ENCODE assay signal across 28 cellular contexts in genomic region chrX:151363316-151363715, GRCh38. TPM values are rescaled to one million over a fixed set of nuclear protein-coding genes. Genes with fewer than 3 reads are reported as not detected.
DNase-seq lines count a peak whose midpoint lies in the region; ATAC-seq, FAIRE-seq and TF ChIP-seq lines count a peak whose summit lies in the region.
"Had no signal": no experiment of that assay in that cellular context is flagged by ENCODE, and none has a peak within 500 bp of the region (broad histone marks: within the 10 kb centered on the region; RNA-seq: fewer than 3 reads in every experiment).

No MANE protein-coding gene starts in this region.

- no peaks in the 10 kb centered on the region for H3K4me1 ChIP-seq in astrocyte (ENCODE audit: insufficient read depth, low read length)
- H3K4me1 ChIP-seq: BLaER1, HAP-1, SJSA1 had no signal

- no peaks in the 10 kb centered on the region for H3K4me1 Mint-ChIP-seq in astrocyte (ENCODE audit: low read depth, unreplicated experiment)

- no peaks in the 10 kb centered on the region for H3K9me3 ChIP-seq in astrocyte (ENCODE audit: insufficient read depth, low read depth, low read length)
- H3K9me3 ChIP-seq: BLaER1, HAP-1, SJSA1 had no signal

- peaks cover 4% of the 10 kb centered on the region for H3K27me3 ChIP-seq in astrocyte (ENCODE audit: insufficient read depth, low read length)
- H3K27me3 ChIP-seq: SJSA1 had no signal

- H3K9me3 Mint-ChIP-seq in astrocyte (ENCODE audit: unreplicated experiment), result no peaks in the 10 kb centered on the region
- H3K9me3 Mint-ChIP-seq: CD4-positive, CD25-positive, alpha-beta regulatory T cell; T-cell had no signal

- no peaks in the 10 kb centered on the region for H3K79me2 ChIP-seq in astrocyte (ENCODE audit: insufficient read depth, low read length)

- H3K4me2 ChIP-seq in astrocyte (ENCODE audit: low read length), result no peak overlapping the region
- H3K4me2 ChIP-seq: BLaER1 had no signal

- H4K20me1 ChIP-seq in astrocyte (ENCODE audit: insufficient read depth, low read length), result no peaks in the 10 kb centered on the region
- H4K20me1 ChIP-seq: BLaER1 had no signal

- peak; percentile 54 for FAIRE-seq in astrocyte (lab: Jason Lieb, UNC)
- FAIRE-seq: GM19239 had no signal

- H3K9ac ChIP-seq in astrocyte (ENCODE audit: low read length), result no peak overlapping the region
- H3K9ac ChIP-seq: BLaER1 had no signal

- no peak overlapping the region for H3K4me3 ChIP-seq in astrocyte (ENCODE audit: insufficient read depth, low read depth, low read length)
- H3K4me3 ChIP-seq: BLaER1, HAP-1, SJSA1 had no signal

- H3K36me3 Mint-ChIP-seq in astrocyte (ENCODE audit: low read depth, unreplicated experiment), result no peaks in the 10 kb centered on the region
- H3K36me3 Mint-ChIP-seq: CD4-positive, CD25-positive, alpha-beta regulatory T cell; IgD-negative memory B cell; T-cell had no signal

- DNase-seq in astrocyte (ENCODE audit: low read depth) (no peak), NK-92 (lab: John Stamatoyannopoulos, UW; ENCODE audit: unreplicated experiment) (no peak), NCI-H2081 (lab: John Stamatoyannopoulos, UW) (no peak), NCI-H128 (lab: John Stamatoyannopoulos, UW; ENCODE audit: unreplicated experiment) (no peak)
- DNase-seq in stimulated activated CD4-positive, alpha-beta T cell treated with anti-CD3 and anti-CD28 coated beads, Interleukin-2, amount 100 ng/mL, for 24 hours, result no peak
- DNase-seq: CD4-positive, CD25-positive, alpha-beta regulatory T cell; DMS153; DND-41; GOT3; Karpas-422; NCI-H1092 treated with DMSO at 0.1 percent for 48 hours; NCI-H1436 treated with DMSO at 0.1 percent for 48 hours; NCI-H187 treated with DMSO at 0.1 percent for 48 hours; NCI-H2107; NCI-H446; NCI-H524 treated with DMSO at 0.1 percent for 48 hours; NCI-H774; Right ventricle myocardium superior; RPMI8226; T-cell had no signal

- TF ChIP-seq CTCF in astrocyte (IDR thresholded peaks at IDR 0.05; ENCODE audit: insufficient read depth, low read depth, low read length), result no peak

- no peak overlapping the region for H3K27ac ChIP-seq in astrocyte (ENCODE audit: low read depth, low read length)
- H3K27ac ChIP-seq: BLaER1, SJSA1 had no signal

- no peaks in the 10 kb centered on the region for H3K36me3 ChIP-seq in astrocyte (ENCODE audit: insufficient read depth, low read length)
- H3K36me3 ChIP-seq: BLaER1, HAP-1, SJSA1 had no signal

- no peak overlapping the region for H3K27ac Mint-ChIP-seq in astrocyte (ENCODE audit: unreplicated experiment)
- H3K27ac Mint-ChIP-seq: CD4-positive, CD25-positive, alpha-beta regulatory T cell; IgD-negative memory B cell; T-cell had no signal

- H2AFZ ChIP-seq in astrocyte (ENCODE audit: low read depth, low read length), result no peak overlapping the region

- H3K27me3 Mint-ChIP-seq in astrocyte (ENCODE audit: low read depth, unreplicated experiment), result peaks cover 11% of the 10 kb centered on the region

- peak; percentile 60 for ATAC-seq in GM18511 (IDR thresholded peaks at IDR 0.05; ENCODE audit: unreplicated experiment)
- ATAC-seq in GM21717 (IDR thresholded peaks at IDR 0.05; ENCODE audit: unreplicated experiment), result peak; percentile 57
- peak; percentile 54 for ATAC-seq in HG03432 (IDR thresholded peaks at IDR 0.05; ENCODE audit: unreplicated experiment)
- ATAC-seq: T-cell had no signal

- H3K4me3 Mint-ChIP-seq in astrocyte (ENCODE audit: unreplicated experiment), result no peak overlapping the region
- H3K4me3 Mint-ChIP-seq: CD4-positive, CD25-positive, alpha-beta regulatory T cell; IgD-negative memory B cell; T-cell had no signal

RNA-seq across cellular contexts. Expression of gene VMA21, which starts 33.7 kb away (rescaled TPM):
- total RNA-seq in astrocyte, result 36.7 and 41.6 TPM in 2 replicates
